Comparison of ENCODE assay signal across 19 cellular contexts in the genomic region with DNA sequence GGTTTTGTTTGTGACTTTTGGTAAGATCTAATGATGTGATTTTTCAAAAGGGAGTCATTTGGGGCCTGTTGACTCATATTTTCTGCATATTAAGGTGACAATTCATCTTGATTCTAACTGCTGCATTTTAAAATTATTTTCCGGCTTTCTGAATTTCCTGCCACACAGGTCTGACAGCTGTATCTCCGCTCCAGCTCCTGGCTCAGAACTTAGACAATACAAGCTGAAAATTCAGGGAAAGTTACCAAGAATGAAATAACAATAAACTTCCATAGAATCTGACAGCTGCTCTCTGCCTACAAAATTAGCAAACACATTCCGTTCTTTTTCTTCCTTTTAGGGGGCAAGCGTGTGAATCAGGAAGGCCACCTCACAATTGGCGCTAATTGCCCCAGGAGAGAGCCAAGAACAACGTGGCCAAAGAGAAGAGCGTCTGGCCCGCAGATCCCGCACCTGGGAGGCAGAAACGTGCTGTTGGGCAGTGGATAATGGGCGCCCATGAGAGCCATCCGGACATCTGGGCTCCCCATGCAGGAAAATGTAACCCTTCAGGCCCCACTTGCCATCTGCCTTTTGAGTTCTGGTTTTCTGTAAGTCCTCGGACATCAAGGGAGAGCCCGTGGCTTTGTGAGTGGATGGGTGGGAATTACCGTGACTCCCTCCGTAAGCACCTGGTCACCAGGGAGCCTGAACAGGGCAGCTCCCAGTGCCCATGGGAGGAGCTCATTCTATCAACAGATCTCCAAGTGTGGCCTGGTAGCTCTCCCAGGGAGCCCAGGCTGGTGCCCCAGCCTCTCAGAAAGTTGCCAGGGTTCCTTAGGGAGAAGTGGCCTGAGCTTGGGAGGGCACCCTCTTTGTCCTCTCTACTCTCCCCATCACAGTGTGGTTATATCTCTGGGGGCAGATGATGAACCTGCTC. TPM values are rescaled to one million over a fixed set of nuclear protein-coding genes. Genes with fewer than 3 reads are reported as not detected.
"Had no signal": no experiment of that assay in that cellular context is flagged by ENCODE, and none has a peak within 500 bp of the region (broad histone marks: within the 10 kb centered on the region; RNA-seq: fewer than 3 reads in every experiment).

No MANE protein-coding gene starts in this region.

- H3K4me1 Mint-ChIP-seq: activated naive CD8-positive, alpha-beta T cell treated with anti-CD3 and anti-CD28 coated beads, Interleukin-2, amount 50 U/mL, for 24 hours; natural killer cell had no signal

- H3K36me3 Mint-ChIP-seq: natural killer cell had no signal

- H3K27me3 ChIP-seq: ascending aorta, upper lobe of right lung had no signal

- H3K4me3 Mint-ChIP-seq: activated naive CD8-positive, alpha-beta T cell treated with anti-CD3 and anti-CD28 coated beads, Interleukin-2, amount 50 U/mL, for 24 hours; activated T-cell treated with anti-CD3 and anti-CD28 coated beads, Interleukin-2, amount 50 U/mL, for 72 hours; effector memory CD8-positive, alpha-beta T cell; natural killer cell had no signal

- H3K36me3 ChIP-seq: ascending aorta, cardiac muscle cell, prostate gland, upper lobe of right lung had no signal

- DNase-seq: activated naive CD4-positive, alpha-beta T cell; activated naive CD8-positive, alpha-beta T cell treated with anti-CD3 and anti-CD28 coated beads, Interleukin-2, amount 50 U/mL, for 24 hours; activated T-cell treated with anti-CD3 and anti-CD28 coated beads, Interleukin-2, amount 50 U/mL, for 72 hours; effector memory CD8-positive, alpha-beta T cell; erythroblast; hippocampal formation; left ventricle myocardium superior; natural killer cell; occipital lobe; stimulated activated CD4-positive, alpha-beta T cell treated with anti-CD3 and anti-CD28 coated beads, Interleukin-2, amount 100 ng/mL, for 48 hours; stimulated activated naive CD4-positive, alpha-beta T cell treated with Interleukin-2 at 50 U/mL for 16 hours; upper lobe of right lung had no signal

- H3K4me1 ChIP-seq: ascending aorta, prostate gland, upper lobe of right lung had no signal

- ATAC-seq: activated CD4-positive, CD25-positive, alpha-beta regulatory T cell treated with anti-CD3 and anti-CD28 coated beads, Interleukin-2, amount 50 U/mL, for 24 hours; activated naive CD8-positive, alpha-beta T cell treated with anti-CD3 and anti-CD28 coated beads, Interleukin-2, amount 50 U/mL, for 24 hours; activated T-cell treated with anti-CD3 and anti-CD28 coated beads, Interleukin-2, amount 50 U/mL, for 72 hours; effector memory CD8-positive, alpha-beta T cell; left ventricle myocardium superior; natural killer cell; sciatic nerve; upper lobe of right lung had no signal

- H3K4me3 ChIP-seq: ascending aorta, cardiac muscle cell, prostate gland, upper lobe of right lung had no signal

- H3K27ac Mint-ChIP-seq: activated naive CD8-positive, alpha-beta T cell treated with anti-CD3 and anti-CD28 coated beads, Interleukin-2, amount 50 U/mL, for 24 hours; activated T-cell treated with anti-CD3 and anti-CD28 coated beads, Interleukin-2, amount 50 U/mL, for 72 hours; effector memory CD8-positive, alpha-beta T cell; natural killer cell had no signal

- H3K27ac ChIP-seq: ascending aorta, cardiac muscle cell, prostate gland, upper lobe of right lung had no signal

- H3K9me3 Mint-ChIP-seq: activated naive CD8-positive, alpha-beta T cell treated with anti-CD3 and anti-CD28 coated beads, Interleukin-2, amount 50 U/mL, for 24 hours; activated T-cell treated with anti-CD3 and anti-CD28 coated beads, Interleukin-2, amount 50 U/mL, for 72 hours; effector memory CD8-positive, alpha-beta T cell; natural killer cell had no signal

- H3K9me3 ChIP-seq: ascending aorta, prostate gland, upper lobe of right lung had no signal

RNA-seq across cellular contexts. Expression of gene CLRN3, which starts 5.0 kb away (rescaled TPM):
- total RNA-seq: activated T-cell treated with anti-CD3 and anti-CD28 coated beads, Interleukin-2, amount 50 U/mL, for 72 hours; ascending aorta; cardiac muscle cell; kidney epithelial cell; left ventricle myocardium superior; natural killer cell; prostate gland; sciatic nerve; T-helper 2 cell treated with Interferon-gamma antibody and Interleukin-4, amounts not matched to agents 100 ng/mL and 5 ng/mL, for 36 hours; upper lobe of right lung had no signal
